Comparison of ENCODE assay signal across 17 cellular contexts in genomic region chr7:82567356-82567755, GRCh38.
DNase-seq lines count a peak whose midpoint lies in the region; ATAC-seq, FAIRE-seq and TF ChIP-seq lines count a peak whose summit lies in the region.
"Had no signal": no experiment of that assay in that cellular context is flagged by ENCODE, and none has a peak within 500 bp of the region (broad histone marks: within the 10 kb centered on the region; RNA-seq: fewer than 3 reads in every experiment).

No MANE protein-coding gene starts in this region.

- no peak for TF ChIP-seq POLR2A in GM12878 (IDR thresholded peaks at IDR 0.05; ENCODE audit: low read depth, low read length)
- no peak for TF ChIP-seq POLR2A in esophagus muscularis mucosa (IDR thresholded peaks at IDR 0.05; ENCODE audit: low read depth)

- TF ChIP-seq CTCF in KMS-11 (conservative IDR thresholded peaks at IDR 0.05; ENCODE audit: low read depth, low read length) (no peak), GM12878 (IDR thresholded peaks at IDR 0.05 in 2 of 3, conservative IDR thresholded peaks at IDR 0.05 in 1 of 3; ENCODE audit: control insufficient read depth in 2 of 3, extremely low read depth in 1 of 3, insufficient read depth in 1 of 3, low read depth in 3 of 3, low read length in 3 of 3) (no peak), esophagus muscularis mucosa (IDR thresholded peaks at IDR 0.05) (no peak)

- SMC1A ChIA-PET in GM12878 (lab: Charles Lee; ENCODE audit: uncharacterized antibody, unreplicated experiment): interaction anchor here (1.1 to 1.6 kb wide), 4 partner anchors 48 to 522 kb away, joined by 3 to 4 read pairs (median 3); no protein-coding TSS in a partner anchor

- H2AFZ ChIP-seq in KMS-11 (ENCODE audit: low read depth) (no peak overlapping the region), GM12878 (ENCODE audit: control insufficient read depth, low read depth, low read length) (no peak overlapping the region)

- TF ChIP-seq EP300 in GM12878 (IDR thresholded peaks at IDR 0.05; ENCODE audit: borderline replicate concordance in 1 of 2, control insufficient read depth in 1 of 2, low read depth in 2 of 2, low read length in 2 of 2) (no peak), esophagus muscularis mucosa (IDR thresholded peaks at IDR 0.05) (no peak)

- H4K20me1 ChIP-seq in KMS-11 (ENCODE audit: insufficient read depth): no peaks in the 10 kb centered on the region
- H4K20me1 ChIP-seq in GM12878 (ENCODE audit: control insufficient read depth, insufficient read depth): no peaks in the 10 kb centered on the region

- in situ Hi-C loops in GM12878 (cut with MboI): no loop called here

- H3K36me3 ChIP-seq in KMS-11 (ENCODE audit: insufficient read depth) (no peaks in the 10 kb centered on the region), GM12878 (ENCODE audit: control insufficient read depth in 2 of 2, insufficient read depth in 2 of 2, low read length in 1 of 2) (no peaks in the 10 kb centered on the region), skeletal muscle tissue (ENCODE audit: control insufficient read depth in 3 of 3, insufficient read depth in 3 of 3, low read length in 3 of 3) (no peaks in the 10 kb centered on the region), esophagus muscularis mucosa (no peaks in the 10 kb centered on the region)

- H3K27me3 ChIP-seq in KMS-11 (ENCODE audit: insufficient read depth, low read depth) (no peaks in the 10 kb centered on the region), GM12878 (replicated peaks in 1 of 2; ENCODE audit: control insufficient read depth in 2 of 2, insufficient read depth in 2 of 2, low read length in 1 of 2) (no peaks in the 10 kb centered on the region), skeletal muscle tissue (ENCODE audit: control insufficient read depth in 3 of 3, insufficient read depth in 3 of 3, low read length in 3 of 3) (no peaks in the 10 kb centered on the region), esophagus muscularis mucosa (no peaks in the 10 kb centered on the region)

- no peak overlapping the region for H3K27ac ChIP-seq in KMS-11
- no peak overlapping the region for H3K27ac ChIP-seq in GM12878 (ENCODE audit: control insufficient read depth, insufficient read depth)
- peak overlapping the region; percentile 9 for H3K27ac ChIP-seq in skeletal muscle tissue (ENCODE audit: low read depth, low read length)
- H3K27ac ChIP-seq in esophagus muscularis mucosa (replicated peaks in 1 of 4): no peak overlapping the region
- H3K27ac ChIP-seq: RWPE1 had no signal

- peak overlapping the region; percentile 9; the same call in 1 of the 2 replicates for H3K4me2 ChIP-seq in KMS-11
- H3K4me2 ChIP-seq in GM12878 (ENCODE audit: control insufficient read depth, insufficient read depth): no peak overlapping the region

- H3K79me2 ChIP-seq in KMS-11 (ENCODE audit: insufficient read depth, low read depth) (no peaks in the 10 kb centered on the region), GM12878 (ENCODE audit: control insufficient read depth, insufficient read depth, low read length) (no peaks in the 10 kb centered on the region)

- peaks cover 41% of the 10 kb centered on the region for H3K4me1 ChIP-seq in KMS-11 (ENCODE audit: low read depth, poor library complexity, severe bottlenecking)
- H3K4me1 ChIP-seq in GM12878 (ENCODE audit: control insufficient read depth, insufficient read depth, low read length): no peaks in the 10 kb centered on the region
- H3K4me1 ChIP-seq in skeletal muscle tissue (ENCODE audit: control insufficient read depth in 3 of 3, insufficient read depth in 3 of 3, low read length in 3 of 3): peaks cover 6% of the 10 kb centered on the region in 3 donors
- peaks cover 10 to 24% (median 16%) of the 10 kb centered on the region in 4 donors for H3K4me1 ChIP-seq in esophagus muscularis mucosa

- POLR2A ChIA-PET in GM12878 (lab: Charles Lee): interaction anchor here (0.9 kb wide), 1 partner anchor 190 kb away, joined by 3 read pairs; no protein-coding TSS in a partner anchor

- CTCF ChIA-PET in GM12878 (lab: Yijun Ruan, JAX): interaction anchor here (1.0 to 1.8 kb wide), 6 partner anchors 9 to 1066 kb away, joined by 3 to 6 read pairs (median 4); no protein-coding TSS in a partner anchor

- no peak overlapping the region for H3K9ac ChIP-seq in KMS-11
- no peak overlapping the region for H3K9ac ChIP-seq in GM12878 (ENCODE audit: control insufficient read depth, insufficient read depth, low read length)
- no peak overlapping the region for H3K9ac ChIP-seq in skeletal muscle tissue (ENCODE audit: low read depth in 1 of 3, low read length in 3 of 3)

- DNase-seq in DMS 273 (lab: John Stamatoyannopoulos, UW; ENCODE audit: unreplicated experiment): peak; percentile 50
- no peak for DNase-seq in GM12878 (ENCODE audit: low read depth, low spot score)
- DNase-seq in ureter (ENCODE audit: low spot score): no peak
- no peak for DNase-seq in esophagus muscularis mucosa (ENCODE audit: extremely low spot score)
- DNase-seq: CD8-positive, alpha-beta memory T cell; IMR-90; Kasumi-1; NCI-H146; NCI-H510A; NCI-H774; PC-3 had no signal

- BruUV-seq in GM12878 (replicated peaks; lab: Mats Ljungman, UMichigan): no TSS peak

- no peak overlapping the region for H3K4me3 ChIP-seq in KMS-11 (IDR thresholded peaks at IDR 0.05; ENCODE audit: insufficient read depth, low read depth, low read length)
- no peak overlapping the region for H3K4me3 ChIP-seq in GM12878
- H3K4me3 ChIP-seq in skeletal muscle tissue (ENCODE audit: low read length in 3 of 3): no peak overlapping the region
- H3K4me3 ChIP-seq in esophagus muscularis mucosa: no peak overlapping the region

- RAD21 ChIA-PET in GM12878 (lab: Charles Lee; ENCODE audit: unreplicated experiment): interaction anchor here (0.6 to 2.4 kb wide), 11 partner anchors 9 to 521 kb away, joined by 3 to 6 read pairs (median 3); no protein-coding TSS in a partner anchor

- TF ChIP-seq RAD21 in GM12878 (IDR thresholded peaks at IDR 0.05; ENCODE audit: insufficient read depth, low read depth, low read length): no peak

- intact Hi-C loops in GM12878 (cut with micrococcal nuclease; ENCODE audit: unreplicated experiment): no loop called here
- intact Hi-C loops in esophagus muscularis mucosa (cut with DNase I): no loop called here

- FAIRE-seq in GM12878 (lab: Jason Lieb, UNC): no peak
- FAIRE-seq: G401.6, H1 had no signal

- H3K9me3 ChIP-seq in GM12878 (replicated peaks; ENCODE audit: control insufficient read depth, insufficient read depth, low read length) (no peaks in the 10 kb centered on the region), skeletal muscle tissue (ENCODE audit: control insufficient read depth in 3 of 3, low read length in 3 of 3) (no peaks in the 10 kb centered on the region), esophagus muscularis mucosa (no peaks in the 10 kb centered on the region)

- whole genome bisulfite sequencing in GM12878 (ENCODE audit: insufficient coverage, insufficient replicate concordance, low lambda C conversion rate, missing lambda C conversion rate): 11% methylated on average over 2 of the region's 2 CpGs
- 74% methylated on average over 2 of the region's 2 CpGs for WGBS in esophagus muscularis mucosa

- ATAC-seq in GM12878: peak; percentile 55
- no peak for ATAC-seq in HG03354 (IDR thresholded peaks at IDR 0.05; ENCODE audit: poor library complexity, severe bottlenecking, unreplicated experiment)
- ATAC-seq: PC-3 had no signal

TF ChIP-seq in GM12878, 131 proteins besides CTCF, POLR2A, EP300 and RAD21 (continues in another document):
- TF ChIP-seq ZBTB40 (IDR thresholded peaks at IDR 0.05; ENCODE audit: borderline replicate concordance) (no peak), RELB (IDR thresholded peaks at IDR 0.05; ENCODE audit: low read depth) (peak; percentile 52; the same call in 1 of the 2 replicates), DPF2 (IDR thresholded peaks at IDR 0.05) (0 out of 2 replicates have a peak, but pooled peaks have one; percentile 34), ATF7 (IDR thresholded peaks at IDR 0.05; ENCODE audit: low read depth) (peak; percentile 63), IKZF2 (IDR thresholded peaks at IDR 0.05) (peak in 1 of 2 experiments; percentile 35; a peak in 2 of 4 replicates)
